19 cellular contexts compared by ENCODE assay signal in genomic region chr9:104788251-104788650, GRCh38. TPM values are rescaled to one million over a fixed set of nuclear protein-coding genes. Genes with fewer than 3 reads are reported as not detected.
DNase-seq lines count a peak whose midpoint lies in the region; ATAC-seq, FAIRE-seq and TF ChIP-seq lines count a peak whose summit lies in the region.
"Had no signal": no experiment of that assay in that cellular context is flagged by ENCODE, and none has a peak within 500 bp of the region (broad histone marks: within the 10 kb centered on the region; RNA-seq: fewer than 3 reads in every experiment).

No MANE protein-coding gene starts in this region.

- H3K36me3 ChIP-seq in right lobe of liver (peaks cover 6 to 100% (median 66%) of the 10 kb centered on the region in 4 donors), HepG2 (replicated peaks in 1 of 2; ENCODE audit: control insufficient read depth in 1 of 2, insufficient read depth in 2 of 2, low read length in 2 of 2) (peaks cover 40 to 98% of the 10 kb centered on the region in 2 experiments), trophoblast cell (ENCODE audit: control insufficient read depth in 1 of 2, insufficient read depth in 2 of 2, low read length in 2 of 2) (peaks cover 2 to 11% of the 10 kb centered on the region in 2 experiments), brain microvascular endothelial cell (replicated peaks) (peaks cover 98% of the 10 kb centered on the region)
- H3K36me3 ChIP-seq: HAP-1 had no signal

- intact Hi-C loops in right lobe of liver (cut with DNase I), result no loop called here
- intact Hi-C loops in HepG2 (cut with micrococcal nuclease; ENCODE audit: unreplicated experiment), result loop anchor here (10.0 kb wide), 1 partner anchor 627 kb away; no protein-coding TSS in a partner anchor
- intact Hi-C loops in lower leg skin (cut with DNase I; ENCODE audit: low total_unique reads), result no loop called here

- H3K9me3 ChIP-seq in right lobe of liver (no peaks in the 10 kb centered on the region), HepG2 (ENCODE audit: low read length) (no peaks in the 10 kb centered on the region), trophoblast cell (ENCODE audit: insufficient read depth, low read depth, low read length) (no peaks in the 10 kb centered on the region)
- H3K9me3 ChIP-seq: HAP-1 had no signal

- TF ChIP-seq CTCF in right lobe of liver (IDR thresholded peaks at IDR 0.05) (no peak), HepG2 (CRISPR knock-in tag; IDR thresholded peaks at IDR 0.05) (no peak), brain microvascular endothelial cell (IDR thresholded peaks at IDR 0.05; ENCODE audit: low read depth, low read length, missing control alignments) (no peak), lower leg skin (IDR thresholded peaks at IDR 0.05) (no peak)

- H3K4me2 ChIP-seq in HepG2 (ENCODE audit: low read depth, low read length) (no peak overlapping the region), trophoblast cell (ENCODE audit: low read length) (no peak overlapping the region)

- ATAC-seq in right lobe of liver (peak; percentile 11 to 57 (median 36)), HepG2 (no peak)

- H3K4me1 ChIP-seq in right lobe of liver (no peaks in the 10 kb centered on the region), HepG2 (ENCODE audit: insufficient read depth, low read length) (no peaks in the 10 kb centered on the region), trophoblast cell (ENCODE audit: control insufficient read depth in 1 of 2, insufficient read depth in 2 of 2, low read length in 2 of 2) (peaks cover 10 to 11% of the 10 kb centered on the region in 2 experiments)
- H3K4me1 ChIP-seq: HAP-1 had no signal

- CTCF ChIA-PET in HepG2 (lab: Yijun Ruan, JAX; ENCODE audit: low intra/inter-chr PET ratio, low total read pairs), result no interaction called here

- H2BK120ac ChIP-seq in trophoblast cell (ENCODE audit: insufficient read depth, low read length, poor library complexity), result peak overlapping the region; percentile 58

- TF ChIP-seq RAD21 in HepG2 (CRISPR knock-in tag; IDR thresholded peaks at IDR 0.05), result no peak

- no peak for TF ChIP-seq POLR2A in right lobe of liver (IDR thresholded peaks at IDR 0.05)
- no peak for TF ChIP-seq POLR2A in HepG2 (IDR thresholded peaks at IDR 0.05; ENCODE audit: insufficient read depth in 1 of 2, low read depth in 2 of 2, low read length in 2 of 2)
- no peak for TF ChIP-seq POLR2A in lower leg skin (IDR thresholded peaks at IDR 0.05)

- peak overlapping the region; percentile 58 for H4K91ac ChIP-seq in trophoblast cell (ENCODE audit: low read depth, low read length)

- BruUV-seq in HepG2 (replicated peaks; lab: Mats Ljungman, UMichigan), result no TSS peak

- no peak overlapping the region for H3K27ac ChIP-seq in right lobe of liver
- no peak overlapping the region for H3K27ac ChIP-seq in HepG2 (ENCODE audit: extremely low read length, insufficient read depth, low read length)
- H3K27ac ChIP-seq in trophoblast cell (ENCODE audit: low read depth, low read length), result peak overlapping the region; percentile 41
- H3K27ac ChIP-seq in brain microvascular endothelial cell, result no peak overlapping the region

- peak overlapping the region; percentile 62 for H3K14ac ChIP-seq in trophoblast cell (ENCODE audit: low read length)

- peaks cover 8% of the 10 kb centered on the region for H3K79me1 ChIP-seq in trophoblast cell (ENCODE audit: low read length)

- H4K8ac ChIP-seq in trophoblast cell (ENCODE audit: low read depth, low read length), result no peak overlapping the region

- H3K27me3 ChIP-seq in right lobe of liver (no peaks in the 10 kb centered on the region), HepG2 (ENCODE audit: control insufficient read depth in 1 of 2, insufficient read depth in 2 of 2, low read length in 2 of 2) (no peaks in the 10 kb centered on the region), trophoblast cell (ENCODE audit: insufficient read depth, low read length) (no peaks in the 10 kb centered on the region), brain microvascular endothelial cell (replicated peaks) (no peaks in the 10 kb centered on the region)

- POLR2A ChIA-PET in HepG2 (lab: Yijun Ruan, JAX), result no interaction called here

- H4K12ac ChIP-seq in trophoblast cell (ENCODE audit: low read depth, low read length), result no peak overlapping the region

- H3K18ac ChIP-seq in trophoblast cell (ENCODE audit: low read length), result peak overlapping the region; percentile 44

- in situ Hi-C loops in HepG2 (cut with HindIII; ENCODE audit: extremely low pct_ligation_motif_present, low pct_unique_long_range_greater_than_20kb), result no loop called here
- in situ Hi-C loops in brain microvascular endothelial cell (cut with HindIII; ENCODE audit: low pct_ligation_motif_present, low sequenced_read_pairs), result no loop called here

- H3K23ac ChIP-seq in trophoblast cell (ENCODE audit: low read length), result no peak overlapping the region

- H4K20me1 ChIP-seq in HepG2 (ENCODE audit: insufficient read depth, low read length), result no peaks in the 10 kb centered on the region; the same call in 1 of the 2 replicates

- H2AK5ac ChIP-seq in trophoblast cell (ENCODE audit: low read length), result peak overlapping the region; percentile 35

- H3K79me2 ChIP-seq in HepG2 (ENCODE audit: insufficient read depth, low read length) (no peaks in the 10 kb centered on the region), trophoblast cell (ENCODE audit: control insufficient read depth, insufficient read depth, low read length, poor library complexity) (no peaks in the 10 kb centered on the region)

- H3K4me3 ChIP-seq in right lobe of liver (no peak overlapping the region), HepG2 (replicated peaks in 1 of 3; ENCODE audit: insufficient read depth in 1 of 3, low read depth in 2 of 3, low read length in 3 of 3) (no peak overlapping the region), trophoblast cell (ENCODE audit: low read depth, low read length) (no peak overlapping the region), brain microvascular endothelial cell (ENCODE audit: low read depth, low read length) (no peak overlapping the region), lower leg skin (ENCODE audit: low read depth, poor library complexity, severe bottlenecking) (no peak overlapping the region)
- H3K4me3 ChIP-seq: HAP-1 had no signal

- H2BK12ac ChIP-seq in trophoblast cell (ENCODE audit: low read length), result peak overlapping the region; percentile 25

- H3K9ac ChIP-seq in HepG2 (ENCODE audit: insufficient read depth, low read depth, low read length), result no peak overlapping the region
- no peak overlapping the region for H3K9ac ChIP-seq in trophoblast cell (ENCODE audit: low read length)

- TF ChIP-seq EP300 in HepG2 (IDR thresholded peaks at IDR 0.05; ENCODE audit: low read depth in 2 of 2, low read length in 2 of 2) (no peak), HepG2 (CRISPR knock-in tag; IDR thresholded peaks at IDR 0.05; ENCODE audit: borderline replicate concordance) (no peak)

- H2AFZ ChIP-seq in HepG2 (ENCODE audit: low read length) (no peak overlapping the region), trophoblast cell (ENCODE audit: insufficient read depth, low read length, poor library complexity) (no peak overlapping the region)

- no peak for DNase-seq in right lobe of liver
- no peak for DNase-seq in HepG2 (ENCODE audit: low spot score)
- DNase-seq in cerebellum (ENCODE audit: low spot score), result peak; percentile 72
- no peak for DNase-seq in trophoblast cell
- DNase-seq in H4 (ENCODE audit: low spot score), result no peak
- no peak for DNase-seq in brain microvascular endothelial cell
- DNase-seq in lower leg skin (ENCODE audit: low spot score in 2 of 2), result no peak
- DNase-seq: Calu3; CD4-positive, alpha-beta T cell; DMS153; DMS79 treated with DMSO at 0.1 percent for 48 hours; EL; GDM1; GOT3 had no signal

- peak overlapping the region; percentile 60 for H2BK5ac ChIP-seq in trophoblast cell (ENCODE audit: low read depth, low read length, poor library complexity)

- 25% methylated on average over 2 of the region's 3 CpGs for WGBS in right lobe of liver (ENCODE audit: insufficient coverage, low coverage, low lambda C conversion rate, missing lambda C conversion rate)
- 97% methylated on average over 3 of the region's 3 CpGs for WGBS in HepG2 (ENCODE audit: low lambda C conversion rate)
- no CpG with 5 or more reads among the region's 3 CpGs for WGBS in trophoblast cell (ENCODE audit: extremely low coverage, insufficient coverage, insufficient read length)
- WGBS in lower leg skin, 2 donors, result 73 to 75% methylated on average over 3 of the region's 3 CpGs

- FAIRE-seq in HepG2 (lab: Jason Lieb, UNC), result no peak
- FAIRE-seq: A204.1, GM12892, GM19239 had no signal

- H3K4ac ChIP-seq in trophoblast cell (ENCODE audit: low read depth, low read length), result peak overlapping the region; percentile 28

RNA-seq across cellular contexts. Expression of gene NIPSNAP3B, which starts 24.3 kb away (rescaled TPM):
- total RNA-seq in right lobe of liver (under 1 TPM; 0.29 to 0.99 (median 0.71) TPM), HepG2 (2016; rRNA removed; fragmentation: Illumina TruSeq; extraction: Trizol) (0.44 and 1.3 TPM in 2 replicates), cerebellum (7.7 TPM), lower leg skin (1 to 10 TPM; 1.6 to 3.2 (median 1.9) TPM)
- total RNA-seq in HepG2 (2016; cell fraction: cytosol; rRNA removed; fragmentation: Illumina TruSeq; extraction: Trizol; ENCODE audit: low read depth), result 0.18 TPM in 1 of 2 replicates, not detected in the other
- 0.41 and 0.76 TPM in 2 replicates for total RNA-seq in HepG2 (2016; cell fraction: insoluble cytoplasmic fraction; rRNA removed; fragmentation: Illumina TruSeq; extraction: Trizol)
- total RNA-seq in HepG2 (2016; cell fraction: membrane; rRNA removed; fragmentation: Illumina TruSeq; extraction: Trizol), result 0.12 and 0.21 TPM in 2 replicates
- 2.1 and 2.6 TPM in 2 replicates for total RNA-seq in HepG2 (2016; cell fraction: nucleus; rRNA removed; fragmentation: Illumina TruSeq; extraction: Trizol)
- polyA plus RNA-seq in HepG2 (2011; rRNA removed), result 1.5 and 2.1 TPM in 2 replicates
- 0.16 and 0.46 TPM in 2 replicates for polyA plus RNA-seq in HepG2 (2011; cell fraction: cytosol; rRNA removed)
- polyA plus RNA-seq in HepG2 (2011; cell fraction: nucleus; rRNA removed), result 2.0 and 2.8 TPM in 2 replicates
- 1.1 and 1.2 TPM in 2 replicates for polyA plus RNA-seq in HepG2 (2012)
- not detected in 2 replicates for polyA plus RNA-seq in HepG2 (2016; cell fraction: cytosol; fragmentation: Illumina TruSeq; extraction: Trizol; ENCODE audit: low read depth)
- 0.57 and 0.63 TPM in 2 replicates for polyA plus RNA-seq in HepG2 (2016; cell fraction: insoluble cytoplasmic fraction; fragmentation: Illumina TruSeq; extraction: Trizol; ENCODE audit: low read depth)
- polyA plus RNA-seq in HepG2 (2016; cell fraction: membrane; fragmentation: Illumina TruSeq; extraction: Trizol; ENCODE audit: low read depth), result 0.15 and 0.18 TPM in 2 replicates
- polyA plus RNA-seq in HepG2 (2016; cell fraction: nucleus; fragmentation: Illumina TruSeq; extraction: Trizol; ENCODE audit: insufficient read depth, low read depth), result 2.9 and 4.1 TPM in 2 replicates
- 0.40 TPM in 1 of 2 replicates, not detected in the other for polyA minus RNA-seq in HepG2 (2011; rRNA and poly(A)+ RNA removed; ENCODE audit: low replicate concordance)
- not detected in 2 replicates for polyA minus RNA-seq in HepG2 (2011; cell fraction: cytosol; rRNA and poly(A)+ RNA removed)
- 2.4 and 3.0 TPM in 2 replicates for polyA minus RNA-seq in HepG2 (2011; cell fraction: nucleus; rRNA and poly(A)+ RNA removed)
- 0.37 and 0.47 TPM in 2 replicates for polyA plus RNA-seq in trophoblast cell (2013)
- total RNA-seq in H4 (2014; rRNA removed; shearing (Covaris generic)), result 0.62 and 1.5 TPM in 2 replicates
- total RNA-seq: HT-29 had no signal

RNA-seq across cellular contexts. Expression of gene NIPSNAP3A, which starts 40.8 kb away (rescaled TPM):
- 10 to 100 TPM; 16.8 to 28.1 (median 22.4) TPM for total RNA-seq in right lobe of liver
- 14.6 and 23.8 TPM in 2 replicates for total RNA-seq in HepG2 (2016; rRNA removed; fragmentation: Illumina TruSeq; extraction: Trizol)
- total RNA-seq in HepG2 (2016; cell fraction: cytosol; rRNA removed; fragmentation: Illumina TruSeq; extraction: Trizol; ENCODE audit: low read depth), result 3.1 and 3.3 TPM in 2 replicates
- 15.3 and 24.1 TPM in 2 replicates for total RNA-seq in HepG2 (2016; cell fraction: insoluble cytoplasmic fraction; rRNA removed; fragmentation: Illumina TruSeq; extraction: Trizol)
- total RNA-seq in HepG2 (2016; cell fraction: membrane; rRNA removed; fragmentation: Illumina TruSeq; extraction: Trizol), result 4.3 and 4.7 TPM in 2 replicates
- total RNA-seq in HepG2 (2016; cell fraction: nucleus; rRNA removed; fragmentation: Illumina TruSeq; extraction: Trizol), result 7.8 and 9.0 TPM in 2 replicates
- polyA plus RNA-seq in HepG2 (2011; rRNA removed), result 11.7 and 13.7 TPM in 2 replicates
- 5.4 and 8.4 TPM in 2 replicates for polyA plus RNA-seq in HepG2 (2011; cell fraction: cytosol; rRNA removed)
- 4.2 and 7.0 TPM in 2 replicates for polyA plus RNA-seq in HepG2 (2011; cell fraction: nucleus; rRNA removed)
- 7.9 and 8.7 TPM in 2 replicates for polyA plus RNA-seq in HepG2 (2012)
- 1.9 and 2.0 TPM in 2 replicates for polyA plus RNA-seq in HepG2 (2016; cell fraction: cytosol; fragmentation: Illumina TruSeq; extraction: Trizol; ENCODE audit: low read depth)
- polyA plus RNA-seq in HepG2 (2016; cell fraction: insoluble cytoplasmic fraction; fragmentation: Illumina TruSeq; extraction: Trizol; ENCODE audit: low read depth), result 24.3 and 26.7 TPM in 2 replicates
- polyA plus RNA-seq in HepG2 (2016; cell fraction: membrane; fragmentation: Illumina TruSeq; extraction: Trizol; ENCODE audit: low read depth), result 3.3 and 3.6 TPM in 2 replicates
- 12.3 and 12.4 TPM in 2 replicates for polyA plus RNA-seq in HepG2 (2016; cell fraction: nucleus; fragmentation: Illumina TruSeq; extraction: Trizol; ENCODE audit: insufficient read depth, low read depth)
- polyA minus RNA-seq in HepG2 (2011; rRNA and poly(A)+ RNA removed; ENCODE audit: low replicate concordance), result 3.1 and 4.9 TPM in 2 replicates
- 4.4 and 4.6 TPM in 2 replicates for polyA minus RNA-seq in HepG2 (2011; cell fraction: cytosol; rRNA and poly(A)+ RNA removed)
- 8.6 and 9.1 TPM in 2 replicates for polyA minus RNA-seq in HepG2 (2011; cell fraction: nucleus; rRNA and poly(A)+ RNA removed)
- 39.0 TPM for total RNA-seq in cerebellum
- polyA plus RNA-seq in trophoblast cell (2013), result 15.4 and 15.6 TPM in 2 replicates
- 38.4 and 44.3 TPM in 2 replicates for total RNA-seq in H4 (2014; rRNA removed; shearing (Covaris generic))
- 10 to 100 TPM; 22.0 to 30.1 (median 26.0) TPM for total RNA-seq in lower leg skin
